Comparison of ENCODE assay signal across 16 cellular contexts in genomic region chr4:54333657-54334056, GRCh38.
"Had no signal": no experiment of that assay in that cellular context is flagged by ENCODE, and none has a peak within 500 bp of the region (broad histone marks: within the 10 kb centered on the region; RNA-seq: fewer than 3 reads in every experiment).

No MANE protein-coding gene starts in this region.

- H3K27me3 ChIP-seq: pancreas, transverse colon, vagina had no signal

- H3K27ac ChIP-seq: lower lobe of right lung, pancreas, transverse colon, vagina had no signal

- H3K9me3 ChIP-seq: lower lobe of right lung, pancreas, transverse colon, vagina had no signal

- ATAC-seq: activated naive CD8-positive, alpha-beta T cell treated with anti-CD3 and anti-CD28 coated beads, Interleukin-2, amount 50 U/mL, for 24 hours; activated T-helper 17 cell treated with anti-CD3 and anti-CD28 coated beads, Interleukin-2, amount 50 U/mL, for 72 hours; esophagus mucosa; left cardiac atrium; lower lobe of right lung; pancreas; stimulated activated naive B cell treated with anti-CD40 and anti-IgM and Interleukin-4, amounts not matched to agents 10 μg/mL and 1 μg/mL and 100 μg/mL, for 72 hours had no signal

- H3K4me1 Mint-ChIP-seq: activated naive CD8-positive, alpha-beta T cell treated with anti-CD3 and anti-CD28 coated beads, Interleukin-2, amount 50 U/mL, for 24 hours; activated T-helper 17 cell treated with anti-CD3 and anti-CD28 coated beads, Interleukin-2, amount 50 U/mL, for 72 hours; immature natural killer cell; stimulated activated naive B cell treated with anti-CD40 and anti-IgM and Interleukin-4, amounts not matched to agents 10 μg/mL and 1 μg/mL and 100 μg/mL, for 72 hours had no signal

- H3K9me3 Mint-ChIP-seq: activated naive CD4-positive, alpha-beta T cell treated with anti-CD3 and anti-CD28 coated beads for 36 hours; activated naive CD8-positive, alpha-beta T cell treated with anti-CD3 and anti-CD28 coated beads, Interleukin-2, amount 50 U/mL, for 24 hours; activated T-helper 17 cell treated with anti-CD3 and anti-CD28 coated beads, Interleukin-2, amount 50 U/mL, for 72 hours; stimulated activated naive B cell treated with anti-CD40 and anti-IgM and Interleukin-4, amounts not matched to agents 10 μg/mL and 1 μg/mL and 100 μg/mL, for 72 hours had no signal

- DNase-seq: activated CD4-positive, alpha-beta T cell treated with anti-CD3 and anti-CD28 coated beads for 1 hour; activated CD4-positive, alpha-beta T cell treated with anti-CD3 and anti-CD28 coated beads, Interleukin-2, amount 50 U/mL, for 4 hours; activated naive CD4-positive, alpha-beta T cell treated with anti-CD3 and anti-CD28 coated beads for 36 hours; activated naive CD8-positive, alpha-beta T cell treated with anti-CD3 and anti-CD28 coated beads, Interleukin-2, amount 50 U/mL, for 24 hours; activated T-cell treated with anti-CD3 and anti-CD28 coated beads for 4 hours; immature natural killer cell; left cardiac atrium; lower lobe of right lung; pancreas; retina; stimulated activated CD4-positive, alpha-beta T cell treated with anti-CD3 and anti-CD28 coated beads, Interleukin-2, amount 100 ng/mL, for 48 hours; stimulated activated naive B cell treated with anti-CD40 and anti-IgM and Interleukin-4, amounts not matched to agents 10 μg/mL and 1 μg/mL and 100 μg/mL, for 72 hours; transverse colon had no signal

- H3K27me3 Mint-ChIP-seq: stimulated activated naive B cell treated with anti-CD40 and anti-IgM and Interleukin-4, amounts not matched to agents 10 μg/mL and 1 μg/mL and 100 μg/mL, for 72 hours had no signal

- H3K27ac Mint-ChIP-seq: activated naive CD4-positive, alpha-beta T cell treated with anti-CD3 and anti-CD28 coated beads for 36 hours; activated naive CD8-positive, alpha-beta T cell treated with anti-CD3 and anti-CD28 coated beads, Interleukin-2, amount 50 U/mL, for 24 hours; activated T-helper 17 cell treated with anti-CD3 and anti-CD28 coated beads, Interleukin-2, amount 50 U/mL, for 72 hours; immature natural killer cell; stimulated activated naive B cell treated with anti-CD40 and anti-IgM and Interleukin-4, amounts not matched to agents 10 μg/mL and 1 μg/mL and 100 μg/mL, for 72 hours had no signal

- H3K36me3 Mint-ChIP-seq: immature natural killer cell; stimulated activated naive B cell treated with anti-CD40 and anti-IgM and Interleukin-4, amounts not matched to agents 10 μg/mL and 1 μg/mL and 100 μg/mL, for 72 hours had no signal

- H3K4me3 Mint-ChIP-seq: activated naive CD4-positive, alpha-beta T cell treated with anti-CD3 and anti-CD28 coated beads for 36 hours; activated naive CD8-positive, alpha-beta T cell treated with anti-CD3 and anti-CD28 coated beads, Interleukin-2, amount 50 U/mL, for 24 hours; activated T-helper 17 cell treated with anti-CD3 and anti-CD28 coated beads, Interleukin-2, amount 50 U/mL, for 72 hours; immature natural killer cell; stimulated activated naive B cell treated with anti-CD40 and anti-IgM and Interleukin-4, amounts not matched to agents 10 μg/mL and 1 μg/mL and 100 μg/mL, for 72 hours had no signal

- FAIRE-seq: pancreas had no signal
